Comparison of ENCODE assay signal across 2 cellular contexts in genomic region chr7:46714904-46715303, GRCh38.
TF ChIP-seq lines count a peak whose summit lies in the region.

No MANE protein-coding gene starts in this region.

TF ChIP-seq in A549, 52 proteins besides CTCF, POLR2A, EP300 and RAD21 (continued from another document):
- TF ChIP-seq HMGXB4 (CRISPR knock-in tag; IDR thresholded peaks at IDR 0.05; ENCODE audit: borderline replicate concordance): no peak
- no peak for TF ChIP-seq HOXB13 (CRISPR knock-in tag; IDR thresholded peaks at IDR 0.05; ENCODE audit: low read depth)
- no peak for TF ChIP-seq MAX (IDR thresholded peaks at IDR 0.05)
- no peak for TF ChIP-seq CEBPB (IDR thresholded peaks at IDR 0.05)
- no peak for TF ChIP-seq RFX5 (IDR thresholded peaks at IDR 0.05)
- TF ChIP-seq RCOR1 (IDR thresholded peaks at IDR 0.05; ENCODE audit: low read depth, low read length): no peak
- no peak for TF ChIP-seq RARB (CRISPR knock-in tag; IDR thresholded peaks at IDR 0.05)
- TF ChIP-seq MYC (IDR thresholded peaks at IDR 0.05; ENCODE audit: borderline replicate concordance, low read length): no peak
- TF ChIP-seq PBX3 (IDR thresholded peaks at IDR 0.05): no peak
- TF ChIP-seq NFE2L2 (conservative IDR thresholded peaks at IDR 0.05; ENCODE audit: low read length): no peak

TF ChIP-seq in IMR-90, 13 proteins besides CTCF, POLR2A, EP300 and RAD21 (continued from another document):
- TF ChIP-seq ELK1 (IDR thresholded peaks at IDR 0.05; ENCODE audit: borderline replicate concordance, low read depth, low read length): no peak
